8 cellular contexts compared by ENCODE assay signal in genomic region chr6:73723480-73723879, GRCh38. TPM values are rescaled to one million over a fixed set of nuclear protein-coding genes. Genes with fewer than 3 reads are reported as not detected.
A peak's percentile ranks its signal among the peaks of the same experiment; 100 is the strongest.
DNase-seq lines count a peak whose midpoint lies in the region; ATAC-seq, FAIRE-seq and TF ChIP-seq lines count a peak whose summit lies in the region.
"Not testable (repeated sequence)": the region's sequence is repeated elsewhere in the genome, so short reads cannot be mapped to it uniquely, and the experiment has no call there.
"Had no signal": no experiment of that assay in that cellular context is flagged by ENCODE, and none has a peak within 500 bp of the region (broad histone marks: within the 10 kb centered on the region; RNA-seq: fewer than 3 reads in every experiment).

No MANE protein-coding gene starts in this region.

- dilution Hi-C loops in keratinocyte (cut with MboI; ENCODE audit: extremely low pct_ligation_motif_present, low sequenced_read_pairs): not testable (repeated sequence)

- TF ChIP-seq POLR2A in GM12892 (IDR thresholded peaks at IDR 0.05; ENCODE audit: low read depth, low read length); sigmoid colon (IDR thresholded peaks at IDR 0.05): not testable (repeated sequence)

- peak; percentile 5 for FAIRE-seq in GM12892 (lab: Jason Lieb, UNC)
- FAIRE-seq in keratinocyte (lab: Jason Lieb, UNC): not testable (repeated sequence)

- H3K9me3 ChIP-seq in SJSA1 (replicated peaks); keratinocyte (ENCODE audit: control insufficient read depth, low read depth, low read length); sigmoid colon: not testable (repeated sequence)

- H3K9me3 Mint-ChIP-seq in activated T-cell treated with anti-CD3 and anti-CD28 coated beads, Interleukin-2, amount 50 U/mL, for 24 hours; MCF 10A (ENCODE audit: unreplicated experiment): not testable (repeated sequence)

- H3K27me3 ChIP-seq in SJSA1 (replicated peaks); keratinocyte (ENCODE audit: control insufficient read depth, extremely low read depth, insufficient read depth, low read length); sigmoid colon: not testable (repeated sequence)

- not testable (repeated sequence) for H3K4me3 Mint-ChIP-seq in activated T-cell treated with anti-CD3 and anti-CD28 coated beads, Interleukin-2, amount 50 U/mL, for 24 hours; MCF 10A (ENCODE audit: unreplicated experiment)

- CTCF ChIA-PET in MCF 10A (lab: Yijun Ruan, JAX): interaction anchor here (3.3 kb wide), 1 partner anchor 10 kb away, joined by 27 read pairs; no protein-coding TSS in a partner anchor

- 86 to 93% methylated on average over 2 of the region's 2 CpGs for WGBS in sigmoid colon, 2 donors

- H3K9me1 ChIP-seq in keratinocyte (ENCODE audit: control insufficient read depth, extremely low read depth, insufficient read depth, low read length): not testable (repeated sequence)

- not testable (repeated sequence) for H3K9ac ChIP-seq in keratinocyte (ENCODE audit: control insufficient read depth, extremely low read depth, insufficient read depth, low read length)

- H3K4me3 ChIP-seq in SJSA1; keratinocyte (ENCODE audit: control insufficient read depth in 2 of 3, extremely low read depth in 1 of 3, insufficient read depth in 2 of 3, low read depth in 1 of 3, low read length in 3 of 3); sigmoid colon: not testable (repeated sequence)

- not testable (repeated sequence) for H3K4me2 ChIP-seq in keratinocyte (ENCODE audit: control insufficient read depth, extremely low read depth, insufficient read depth, low read depth, low read length)

- not testable (repeated sequence) for H3K36me3 ChIP-seq in SJSA1; keratinocyte (ENCODE audit: control insufficient read depth in 2 of 2, extremely low read depth in 1 of 2, insufficient read depth in 2 of 2, low read length in 2 of 2); sigmoid colon

- intact Hi-C loops in MCF 10A (cut with micrococcal nuclease); Right ventricle myocardium superior (cut with DNase I); sigmoid colon (cut with DNase I): not testable (repeated sequence)

- POLR2A ChIA-PET in MCF 10A (lab: Yijun Ruan, JAX): not testable (repeated sequence)

- not testable (repeated sequence) for H3K79me2 ChIP-seq in keratinocyte (ENCODE audit: control insufficient read depth, insufficient read depth, low read length)

- DNase-seq in GM12892 (ENCODE audit: insufficient read length); SJSA1 (ENCODE audit: low read depth in 1 of 2, low spot score in 2 of 2); activated T-cell treated with anti-CD3 and anti-CD28 coated beads, Interleukin-2, amount 50 U/mL, for 24 hours; MCF 10A (ENCODE audit: unreplicated experiment); Right ventricle myocardium superior; keratinocyte (ENCODE audit: low read depth, low spot score); sigmoid colon: not testable (repeated sequence)

- not testable (repeated sequence) for H4K20me1 ChIP-seq in keratinocyte (ENCODE audit: control insufficient read depth, extremely low read depth, insufficient read depth, low read length)

- not testable (repeated sequence) for TF ChIP-seq EP300 in sigmoid colon (IDR thresholded peaks at IDR 0.05)

- H3K36me3 Mint-ChIP-seq in activated T-cell treated with anti-CD3 and anti-CD28 coated beads, Interleukin-2, amount 50 U/mL, for 24 hours (ENCODE audit: low read depth): peaks cover 13% of the 10 kb centered on the region
- peaks cover 41% of the 10 kb centered on the region for H3K36me3 Mint-ChIP-seq in MCF 10A (ENCODE audit: insufficient read depth, unreplicated experiment)

- H3K27ac ChIP-seq in SJSA1: peak overlapping the region; percentile 42; the same call in 1 of the 2 replicates
- peak overlapping the region; percentile 85 for H3K27ac ChIP-seq in keratinocyte (ENCODE audit: control insufficient read depth, insufficient read depth, low read length)
- H3K27ac ChIP-seq in sigmoid colon: peak overlapping the region in 3 of 4 donors; percentile 58 to 75 (median 70)

- peak; percentile 84 for ATAC-seq in Right ventricle myocardium superior (ENCODE audit: poor library complexity)

- H3K4me1 ChIP-seq in SJSA1 (replicated peaks) (peaks cover 11% of the 10 kb centered on the region), keratinocyte (ENCODE audit: control insufficient read depth, extremely low read depth, insufficient read depth, low read length) (peaks cover 18% of the 10 kb centered on the region), sigmoid colon (peaks cover 0 to 17% (median 9%) of the 10 kb centered on the region in 4 donors)

- TF ChIP-seq CTCF in MCF 10A (IDR thresholded peaks at IDR 0.05; ENCODE audit: unreplicated experiment); keratinocyte (optimal IDR thresholded peaks at IDR 0.05 in 1 of 3, IDR thresholded peaks at IDR 0.05 in 1 of 3, conservative IDR thresholded peaks at IDR 0.05 in 1 of 3; ENCODE audit: extremely low read depth in 1 of 3, insufficient read depth in 2 of 3, low read length in 3 of 3); sigmoid colon (IDR thresholded peaks at IDR 0.05): not testable (repeated sequence)

- H3K27ac Mint-ChIP-seq in activated T-cell treated with anti-CD3 and anti-CD28 coated beads, Interleukin-2, amount 50 U/mL, for 24 hours: peak overlapping the region; percentile 84
- H3K27ac Mint-ChIP-seq in MCF 10A (ENCODE audit: low read depth, unreplicated experiment): peak overlapping the region; percentile 37

- not testable (repeated sequence) for BruUV-seq in MCF 10A (replicated peaks; lab: Mats Ljungman, UMichigan)

- H2AFZ ChIP-seq in keratinocyte (ENCODE audit: control insufficient read depth, low read length): not testable (repeated sequence)

- H3K4me1 Mint-ChIP-seq in activated T-cell treated with anti-CD3 and anti-CD28 coated beads, Interleukin-2, amount 50 U/mL, for 24 hours (ENCODE audit: low read depth): peaks cover 44% of the 10 kb centered on the region
- H3K4me1 Mint-ChIP-seq in MCF 10A (ENCODE audit: insufficient read depth, unreplicated experiment): peaks cover 19% of the 10 kb centered on the region

- H3K27me3 Mint-ChIP-seq in activated T-cell treated with anti-CD3 and anti-CD28 coated beads, Interleukin-2, amount 50 U/mL, for 24 hours; MCF 10A (ENCODE audit: insufficient read depth, unreplicated experiment): not testable (repeated sequence)

RNA-seq across cellular contexts. Expression of gene CD109, which starts 27.5 kb away (rescaled TPM):
- 2.0 TPM for polyA plus RNA-seq in GM12892 (2012; ENCODE audit: missing spikeins)
- total RNA-seq in SJSA1 (2014; rRNA removed; shearing (Covaris generic)): 31.2 and 47.3 TPM in 2 replicates
- total RNA-seq in MCF 10A (2022) (91.0 and 94.5 TPM in 2 replicates), Right ventricle myocardium superior (6.7 TPM), sigmoid colon (10 to 100 TPM; 22.9 to 32.1 (median 24.6) TPM)
- polyA plus RNA-seq in keratinocyte (43.8 to 66.1 TPM (median 58.2 TPM) in 3 replicates), sigmoid colon (1 to 10 TPM in 1 of 3 donors, under 1 TPM in 2; under 0.01 to 1.2 (median 0.46) TPM)
- polyA plus RNA-seq in keratinocyte (2011; ENCODE audit: low read depth): 14.2 TPM
- polyA plus RNA-seq in keratinocyte (2011; cell fraction: cytosol; rRNA removed): 9.5 and 18.3 TPM in 2 replicates
- polyA plus RNA-seq in keratinocyte (2011; cell fraction: nucleus; rRNA removed): 75.2 and 95.5 TPM in 2 replicates
- 20.4 and 34.9 TPM in 2 replicates for polyA plus RNA-seq in keratinocyte (2012; ENCODE audit: low replicate concordance)
- polyA minus RNA-seq in keratinocyte: 13.0 to 76.8 TPM (median 73.8 TPM) in 3 replicates
- 29.4 TPM for polyA minus RNA-seq in keratinocyte (2011; cell fraction: cytosol; rRNA and poly(A)+ RNA removed)
- polyA minus RNA-seq in keratinocyte (2011; cell fraction: nucleus; rRNA and poly(A)+ RNA removed): 151 and 289 TPM in 2 replicates
- polyA plus RNA-seq: IgD-negative memory B cell had no signal
